ENCODE assay signal across 21 cellular contexts in genomic region chr2:157866202-157866601, GRCh38. TPM values are rescaled to one million over a fixed set of nuclear protein-coding genes. Genes with fewer than 3 reads are reported as not detected.
DNase-seq lines count a peak whose midpoint lies in the region; ATAC-seq, FAIRE-seq and TF ChIP-seq lines count a peak whose summit lies in the region.
"Had no signal": no experiment of that assay in that cellular context is flagged by ENCODE, and none has a peak within 500 bp of the region (broad histone marks: within the 10 kb centered on the region; RNA-seq: fewer than 3 reads in every experiment).

No MANE protein-coding gene starts in this region.

- no peak overlapping the region for H4K5ac ChIP-seq in H1 (ENCODE audit: insufficient read length, low read depth, low read length)

- peak overlapping the region in 1 of 2 experiments; percentile 31; a peak in 1 of 6 replicates for H3K27ac ChIP-seq in A549
- 0 out of 2 replicates have a peak overlapping the region, but pooled peaks have one; percentile 5 for H3K27ac ChIP-seq in H1 (ENCODE audit: low read depth, low read length)
- peak overlapping the region; percentile 4 for H3K27ac ChIP-seq in lower lobe of right lung
- H3K27ac ChIP-seq: heart left ventricle, PC-9, testis had no signal

- ATAC-seq in A549 (no peak), lower lobe of right lung (no peak), HG03432 (IDR thresholded peaks at IDR 0.05; ENCODE audit: unreplicated experiment) (no peak)
- ATAC-seq: GM12878; left cardiac atrium; naive thymus-derived CD8-positive, alpha-beta T cell had no signal

- TF ChIP-seq POLR2A in A549 (IDR thresholded peaks at IDR 0.05; ENCODE audit: low read length) = no peak
- no peak for TF ChIP-seq POLR2A in H1 (IDR thresholded peaks at IDR 0.05; ENCODE audit: control extremely low read depth in 1 of 2, low read depth in 2 of 2, low read length in 2 of 2)

- peak overlapping the region; percentile 23 for H3K4me2 ChIP-seq in A549
- H3K4me2 ChIP-seq in H1 (ENCODE audit: insufficient read depth in 1 of 2, low read depth in 2 of 2, low read length in 2 of 2) = peak overlapping the region; percentile 43 to 50
- H3K4me2 ChIP-seq: PC-9 had no signal

- no peaks in the 10 kb centered on the region for H3K9me3 ChIP-seq in A549
- H3K9me3 ChIP-seq in H1 (ENCODE audit: insufficient read depth in 2 of 2, low read depth in 1 of 2, low read length in 1 of 2) = no peaks in the 10 kb centered on the region
- H3K9me3 ChIP-seq in lower lobe of right lung = no peaks in the 10 kb centered on the region
- H3K9me3 ChIP-seq: heart left ventricle, testis had no signal

- no peaks in the 10 kb centered on the region; the same call in 1 of the 2 replicates for H3K79me1 ChIP-seq in H1 (ENCODE audit: low read depth, low read length)

- H3K4me3 ChIP-seq in A549 (no peak overlapping the region), H1 (ENCODE audit: extremely low read depth in 1 of 4, insufficient read depth in 2 of 4, low read depth in 3 of 4, low read length in 4 of 4) (no peak overlapping the region; a peak in 1 of 8 replicates), lower lobe of right lung (no peak overlapping the region)
- H3K4me3 ChIP-seq: GM12878, heart left ventricle, PC-9, testis had no signal

- no peak overlapping the region for H2BK20ac ChIP-seq in H1 (ENCODE audit: low read length)

- no peak overlapping the region for H3K23ac ChIP-seq in H1 (ENCODE audit: insufficient read length)

- no peak overlapping the region for H2AFZ ChIP-seq in H1 (ENCODE audit: low read length)
- H2AFZ ChIP-seq: PC-9 had no signal

- H3K23me2 ChIP-seq in H1 (ENCODE audit: low read depth, low read length) = no peaks in the 10 kb centered on the region

- POLR2A ChIA-PET in A549 (lab: Yijun Ruan, JAX) = interaction anchor here (2.8 kb wide), 1 partner anchor 10 kb away, joined by 11 read pairs; the partner anchor contains the start of gene ACVR1
- POLR2A ChIA-PET in H1 (lab: Charles Lee; ENCODE audit: partially characterized antibody) = interaction anchor here (1.2 kb wide), 1 partner anchor 10 kb away, joined by 8 read pairs; the partner anchor contains the start of gene ACVR1

- no peak overlapping the region for H3K9ac ChIP-seq in H1 (replicated peaks in 1 of 4; ENCODE audit: extremely low read depth in 1 of 4, low read depth in 3 of 4, low read length in 3 of 4)

- no peak overlapping the region for H3K4ac ChIP-seq in H1 (replicated peaks; ENCODE audit: insufficient read length, low read depth, low read length)

- H4K8ac ChIP-seq in H1 (ENCODE audit: extremely low read depth, insufficient read depth, low read length) = no peak overlapping the region

- TF ChIP-seq CTCF in A549 (IDR thresholded peaks at IDR 0.05) = no peak
- no peak for TF ChIP-seq CTCF in H1 (IDR thresholded peaks at IDR 0.05; ENCODE audit: control extremely low read depth in 1 of 3, insufficient read depth in 1 of 3, low read depth in 1 of 3, low read length in 3 of 3)
- no peak for TF ChIP-seq CTCF in lower lobe of right lung (IDR thresholded peaks at IDR 0.05)

- H3K36me3 ChIP-seq in H1 (ENCODE audit: control insufficient read depth in 2 of 4, insufficient read depth in 4 of 4, low read length in 3 of 4) = no peaks in the 10 kb centered on the region
- H3K36me3 ChIP-seq in lower lobe of right lung = no peaks in the 10 kb centered on the region
- H3K36me3 ChIP-seq: heart left ventricle had no signal

- no peaks in the 10 kb centered on the region for H3K27me3 ChIP-seq in H1 (replicated peaks in 1 of 4; ENCODE audit: control insufficient read depth in 3 of 4, extremely low read depth in 1 of 4, insufficient read depth in 3 of 4, low read length in 3 of 4)
- H3K27me3 ChIP-seq in lower lobe of right lung (ENCODE audit: low read depth) = no peaks in the 10 kb centered on the region
- H3K27me3 ChIP-seq: heart left ventricle, testis had no signal

- no peak overlapping the region for H3K56ac ChIP-seq in H1 (replicated peaks; ENCODE audit: insufficient read length, low read depth, low read length)

- CTCF ChIA-PET in A549 (lab: Yijun Ruan, JAX) (interaction anchor here (0.8 kb wide), 1 partner anchor 11 kb away, joined by 3 read pairs; the partner anchor contains the start of gene ACVR1), H1 (lab: Charles Lee; ENCODE audit: partially characterized antibody) (interaction anchor here (1.5 to 2.4 kb wide), 4 partner anchors 11 to 38 kb away, joined by 4 to 8 read pairs (median 5); partner anchors contain the start of gene ACVR1)

- H2BK15ac ChIP-seq in H1 (ENCODE audit: low read length) = no peak overlapping the region

- no peak overlapping the region for H2BK120ac ChIP-seq in H1 (replicated peaks; ENCODE audit: low read depth, low read length)

- peaks cover 30% of the 10 kb centered on the region for H3K4me1 ChIP-seq in A549
- H3K4me1 ChIP-seq in H1 (replicated peaks in 1 of 4; ENCODE audit: control insufficient read depth in 3 of 4, insufficient read depth in 4 of 4, low read length in 3 of 4) = peaks cover 3 to 16% (median 7%) of the 10 kb centered on the region in 4 experiments; a peak in 6 of 7 replicates
- H3K4me1 ChIP-seq in lower lobe of right lung = peaks cover 33% of the 10 kb centered on the region

- intact Hi-C loops in lower lobe of right lung (cut with DNase I) = no loop called here

- no peak overlapping the region for H2AK5ac ChIP-seq in H1 (ENCODE audit: low read depth, low read length)

- H2BK5ac ChIP-seq in H1 (ENCODE audit: low read depth, low read length) = no peak overlapping the region

- H3K79me2 ChIP-seq in H1 (ENCODE audit: control insufficient read depth in 1 of 2, insufficient read depth in 2 of 2, low read length in 2 of 2) = peaks cover 0 to 67% of the 10 kb centered on the region in 2 experiments; a peak in 2 of 4 replicates

- H4K91ac ChIP-seq in H1 (replicated peaks; ENCODE audit: insufficient read length, low read length) = no peak overlapping the region

- FAIRE-seq in A549 (lab: Jason Lieb, UNC) = no peak
- peak; percentile 32 for FAIRE-seq in H1 (lab: Jason Lieb, UNC)
- FAIRE-seq: bronchial epithelial cell, GM12878 had no signal

- TF ChIP-seq EP300 in A549 (IDR thresholded peaks at IDR 0.05) (no peak), H1 (IDR thresholded peaks at IDR 0.05; ENCODE audit: borderline replicate concordance in 1 of 2, low read depth in 2 of 2, low read length in 2 of 2) (no peak)

- 67% methylated on average over 3 of the region's 3 CpGs for WGBS in A549 (ENCODE audit: missing lambda C conversion rate)
- WGBS in H1 (ENCODE audit: extremely low coverage in 1 of 2, insufficient coverage in 1 of 2, insufficient read length in 1 of 2, insufficient replicate concordance in 2 of 2, low coverage in 1 of 2, low lambda C conversion rate in 2 of 2, missing lambda C conversion rate in 1 of 2), 2 experiments = 43% methylated on average over 3 of the region's 3 CpGs; no CpG with 5 or more reads in 1 of the 2 experiments

- no peak overlapping the region for H2BK12ac ChIP-seq in H1 (ENCODE audit: low read depth, low read length)

- H4K20me1 ChIP-seq in H1 (replicated peaks in 1 of 2; ENCODE audit: control insufficient read depth in 1 of 2, insufficient read depth in 2 of 2, low read length in 2 of 2) = peaks cover 0 to 1% of the 10 kb centered on the region in 2 experiments

- H3K18ac ChIP-seq in H1 (ENCODE audit: extremely low read depth, low read length) = no peak overlapping the region

- H3K14ac ChIP-seq in H1 (ENCODE audit: insufficient read length) = no peak overlapping the region

- TF ChIP-seq RAD21 in A549 (conservative IDR thresholded peaks at IDR 0.05 in 1 of 2, IDR thresholded peaks at IDR 0.05 in 1 of 2) = no peak
- TF ChIP-seq RAD21 in H1 (IDR thresholded peaks at IDR 0.05 in 1 of 2, conservative IDR thresholded peaks at IDR 0.05 in 1 of 2; ENCODE audit: low read depth in 2 of 2, low read length in 2 of 2) = no peak

- DNase-seq in A549 (ENCODE audit: low read depth in 1 of 2, low spot score in 1 of 2) (no peak), LHCN-M2 (ENCODE audit: low read depth) (peak; percentile 41), H1 (ENCODE audit: low read depth in 1 of 2, low spot score in 2 of 2) (no peak), lower lobe of right lung (no peak), NCI-H2107 (lab: John Stamatoyannopoulos, UW) (no peak), Ammon's horn (ENCODE audit: low spot score) (no peak)
- DNase-seq in activated CD4-positive, alpha-beta T cell treated with anti-CD3 and anti-CD28 coated beads for 4 hours = no peak
- DNase-seq: activated naive CD4-positive, alpha-beta T cell treated with Interleukin-2 at 50 U/mL for 16 hours; CD8-positive, alpha-beta memory T cell; heart left ventricle; left cardiac atrium; naive thymus-derived CD8-positive, alpha-beta T cell; NCI-H1694; NCI-H524; PC-9; stimulated activated CD4-positive, alpha-beta T cell treated with anti-CD3 and anti-CD28 coated beads, Interleukin-4, amount 100 ng/mL, for 1 hour; SW 1271; testis had no signal

TF ChIP-seq in A549, 52 proteins besides CTCF, POLR2A, EP300 and RAD21 (continues in another document):
- TF ChIP-seq MAZ (IDR thresholded peaks at IDR 0.05; ENCODE audit: borderline replicate concordance, low read depth, low read length) = no peak
- no peak for TF ChIP-seq ZC3H11A (IDR thresholded peaks at IDR 0.05)

TF ChIP-seq in H1, 55 proteins besides CTCF, POLR2A, EP300 and RAD21:
- TF ChIP-seq SP1 (IDR thresholded peaks at IDR 0.05; ENCODE audit: low read depth, low read length) (peak; percentile 21; the same call in 1 of the 2 replicates), JUN (IDR thresholded peaks at IDR 0.05; ENCODE audit: low read depth, low read length) (no peak)
TF ChIP-seq in H1: peak in this region for 1.

RNA-seq across cellular contexts. Expression of gene ACVR1, which starts 9.9 kb away (rescaled TPM):
- polyA plus RNA-seq in A549 (2011; rRNA removed) (21.6 and 33.6 TPM in 2 replicates), A549 (2017; fragmentation: RNase III; extraction: RNeasy Plus Mini Kit Qiagen cat#74134 plus additional on column Dnase treatment) (14.0 to 16.5 TPM (median 14.6 TPM) in 3 replicates), H1 (2011; rRNA removed) (6.3 and 8.5 TPM in 2 replicates)
- polyA plus RNA-seq in A549 (2012; cell fraction: cytosol; rRNA removed) = 10.9 and 12.0 TPM in 2 replicates
- polyA plus RNA-seq in A549 (2012; cell fraction: nucleus; rRNA removed) = 12.6 and 13.9 TPM in 2 replicates
- polyA minus RNA-seq in A549 (2011; rRNA and poly(A)+ RNA removed) = 22.5 and 23.0 TPM in 2 replicates
- total RNA-seq in LHCN-M2 (2014; rRNA removed) (19.7 and 30.3 TPM in 2 replicates), lower lobe of right lung (35.0 TPM)
- polyA plus RNA-seq in LHCN-M2 (2012) = 21.5 TPM
- total RNA-seq in H1 (2021; fragmentation: NEBNext Ultra II Directional; extraction: Animal tissue kit (Norgen Biotek cat#: 25700)) = 17.5 and 17.7 TPM in 2 replicates
- 8.5 TPM for polyA plus RNA-seq in H1 (2011; cell fraction: cytosol; rRNA removed)
- 6.4 TPM for polyA plus RNA-seq in H1 (2011; cell fraction: nucleus; rRNA removed)
- polyA plus RNA-seq in H1 (2012, experiment 1 of 2) = 12.1 to 13.8 TPM (median 12.9 TPM) in 4 replicates
- polyA plus RNA-seq in H1 (2012, experiment 2 of 2) = 5.3 TPM
- polyA plus RNA-seq in H1 (2013, experiment 1 of 2) = 13.8 TPM
- polyA plus RNA-seq in H1 (2013, experiment 2 of 2) = 14.4 TPM
- 12.4 and 14.9 TPM in 2 replicates for polyA minus RNA-seq in H1 (2011; rRNA and poly(A)+ RNA removed)
- 7.6 TPM for polyA minus RNA-seq in H1 (2011; cell fraction: cytosol; rRNA and poly(A)+ RNA removed)
- polyA minus RNA-seq in H1 (2011; cell fraction: nucleus; rRNA and poly(A)+ RNA removed) = 13.9 TPM
